Comparison of ENCODE assay signal across 8 cellular contexts in genomic region chr20:50572922-50573777, GRCh38.
A peak's percentile ranks its signal among the peaks of the same experiment; 100 is the strongest.
DNase-seq lines count a peak whose midpoint lies in the region; ATAC-seq and FAIRE-seq lines count a peak whose summit lies in the region.

No MANE protein-coding gene starts in this region.

- no peak for FAIRE-seq in GM19239 (lab: Jason Lieb, UNC)

- H3K4me1 Mint-ChIP-seq in naive thymus-derived CD8-positive, alpha-beta T cell, result peaks cover 25 to 62% (median 54%) of the 10 kb centered on the region in 4 donors

- peaks cover 0 to 67% (median 0%) of the 10 kb centered on the region in 3 donors for H3K36me3 Mint-ChIP-seq in naive thymus-derived CD8-positive, alpha-beta T cell

- H3K9me3 Mint-ChIP-seq in naive thymus-derived CD8-positive, alpha-beta T cell, result no peaks in the 10 kb centered on the region

- H3K27me3 Mint-ChIP-seq in naive thymus-derived CD8-positive, alpha-beta T cell, result no peaks in the 10 kb centered on the region

- DNase-seq in Ammon's horn (ENCODE audit: low spot score) (peak; percentile 74), NCI-H1092 (lab: John Stamatoyannopoulos, UW) (peak; percentile 86), cerebellar cortex (ENCODE audit: low spot score) (peak; percentile 37), GM19239 (ENCODE audit: insufficient read length, low spot score) (no peak), NCI-H748 treated with DMSO at 0.1 percent for 48 hours (lab: John Stamatoyannopoulos, UW) (no peak)
- DNase-seq in naive thymus-derived CD8-positive, alpha-beta T cell, result no peak

- H3K27ac Mint-ChIP-seq in naive thymus-derived CD8-positive, alpha-beta T cell, result peak overlapping the region in 9 of 10 donors; percentile 36 to 66 (median 57)

- peak overlapping the region in 1 of 10 donors; percentile 36 for H3K4me3 Mint-ChIP-seq in naive thymus-derived CD8-positive, alpha-beta T cell

- POLR2A ChIA-PET in naive thymus-derived CD8-positive, alpha-beta T cell (lab: Charles Lee), result interaction anchor here (1.5 kb wide), 1 partner anchor 93 kb away, joined by 3 read pairs; no protein-coding TSS in a partner anchor

- no peak for ATAC-seq in naive thymus-derived CD8-positive, alpha-beta T cell
- ATAC-seq in HG03025 (IDR thresholded peaks at IDR 0.05; ENCODE audit: low FRiP score, unreplicated experiment) (no peak), HG03139 (IDR thresholded peaks at IDR 0.05; ENCODE audit: unreplicated experiment) (no peak)

Comparison
In these comparisons a context has a peak if more than half of its experiments do, and no peak if none do; other contexts are left out.
1. DNase-seq: peak in Ammon's horn (single experiment), NCI-H1092 (single experiment) and cerebellar cortex (single experiment); none in naive thymus-derived CD8-positive, alpha-beta T cell (0 of 10), GM19239 (single experiment) and NCI-H748 treated with DMSO at 0.1 percent for 48 hours (single experiment).